In the genomic region with DNA sequence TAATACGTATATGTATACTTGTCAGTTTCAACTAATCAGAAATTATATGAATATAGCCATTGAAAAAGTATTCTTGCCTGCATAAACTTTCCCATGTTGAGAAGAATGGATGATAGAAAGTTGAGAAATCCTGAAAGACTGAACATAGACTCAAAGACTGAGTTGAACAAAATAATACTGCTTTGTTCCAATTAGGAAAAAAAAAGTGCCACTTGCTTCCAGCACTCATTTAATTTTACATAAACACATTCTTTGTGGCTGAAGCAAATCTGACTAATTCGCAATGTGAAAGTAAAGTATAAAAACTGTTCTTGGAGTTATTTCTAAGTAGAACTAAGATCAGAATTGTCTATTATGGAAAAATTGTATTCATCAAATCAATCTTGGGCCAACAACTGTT, we compare ENCODE assay signal across 21 cellular contexts.
DNase-seq lines count a peak whose midpoint lies in the region; ATAC-seq, FAIRE-seq and TF ChIP-seq lines count a peak whose summit lies in the region.
"Had no signal": no experiment of that assay in that cellular context is flagged by ENCODE, and none has a peak within 500 bp of the region (broad histone marks: within the 10 kb centered on the region; RNA-seq: fewer than 3 reads in every experiment).

No MANE protein-coding gene starts in this region.

- H3K4me3 ChIP-seq in adipocyte (ENCODE audit: low read length) (no peak overlapping the region), fibroblast of lung (replicated peaks in 1 of 4; ENCODE audit: control extremely low read depth in 1 of 4, insufficient read depth in 1 of 4, low read depth in 3 of 4, low read length in 4 of 4) (no peak overlapping the region), neural progenitor cell (no peak overlapping the region), PC-3 (ENCODE audit: low read length) (no peak overlapping the region), MG63 (no peak overlapping the region)

- H3K9ac ChIP-seq in adipocyte (ENCODE audit: low read length): peak overlapping the region; percentile 0
- no peak overlapping the region for H3K9ac ChIP-seq in fibroblast of lung (ENCODE audit: insufficient read depth, low read length)
- no peak overlapping the region for H3K9ac ChIP-seq in neural progenitor cell
- no peak overlapping the region for H3K9ac ChIP-seq in PC-3 (ENCODE audit: low read length)

- no peaks in the 10 kb centered on the region for H3K4me1 Mint-ChIP-seq in neural progenitor cell

- FAIRE-seq in frontal cortex (lab: Jason Lieb, UNC): peak; percentile 15
- FAIRE-seq: A204.1, D721Med, GM12892, GM18507 had no signal

- no peaks in the 10 kb centered on the region for H3K79me2 ChIP-seq in fibroblast of lung (ENCODE audit: control insufficient read depth, insufficient read depth, low read length)
- H3K79me2 ChIP-seq in neural progenitor cell (ENCODE audit: low read depth): no peaks in the 10 kb centered on the region
- H3K79me2 ChIP-seq in PC-3 (ENCODE audit: low read length): no peaks in the 10 kb centered on the region

- CTCF ChIA-PET in PC-3 (lab: Charles Lee): no interaction called here

- DNase-seq in adipocyte (ENCODE audit: low read depth): no peak
- peak in 1 of 2 donors; percentile 56 for DNase-seq in fibroblast of lung (ENCODE audit: low read depth in 2 of 2)
- no peak for DNase-seq in frontal cortex (ENCODE audit: low spot score in 2 of 2)
- no peak for DNase-seq in NCI-H345 (lab: John Stamatoyannopoulos, UW)
- DNase-seq in neural progenitor cell (ENCODE audit: low spot score): no peak
- DNase-seq in PC-3: no peak
- DNase-seq in MG63: no peak
- DNase-seq: ACHN; AML-193; Caco-2; CD4-positive, alpha-beta T cell; GDM1; GOT3; H7; HFFc6 had no signal

- no peak for TF ChIP-seq CTCF in fibroblast of lung (conservative IDR thresholded peaks at IDR 0.05 in 1 of 2, IDR thresholded peaks at IDR 0.05 in 1 of 2; ENCODE audit: low read depth in 1 of 2, low read length in 2 of 2)
- no peak for TF ChIP-seq CTCF in neural progenitor cell (IDR thresholded peaks at IDR 0.05)
- no peak for TF ChIP-seq CTCF in PC-3 (conservative IDR thresholded peaks at IDR 0.05; ENCODE audit: low read depth, low read length)

- H3K27ac ChIP-seq in fibroblast of lung (ENCODE audit: insufficient read depth, low read length): no peak overlapping the region
- H3K27ac ChIP-seq in neural progenitor cell: no peak overlapping the region
- H3K27ac ChIP-seq in PC-3 (ENCODE audit: low read length): no peak overlapping the region
- H3K27ac ChIP-seq: C4-2B had no signal

- no TSS peak for BruUV-seq in PC-3 (replicated peaks; lab: Mats Ljungman, UMichigan)

- no peak overlapping the region for H3K4me3 Mint-ChIP-seq in neural progenitor cell
- H3K4me3 Mint-ChIP-seq: CD4-positive, alpha-beta T cell; HFFc6 had no signal

- POLR2A ChIA-PET in PC-3 (lab: Charles Lee; ENCODE audit: unreplicated experiment): no interaction called here

- H3K27me3 Mint-ChIP-seq in neural progenitor cell (ENCODE audit: insufficient read depth, low read depth): no peaks in the 10 kb centered on the region
- H3K27me3 Mint-ChIP-seq: CD4-positive, alpha-beta T cell had no signal

- H4K20me1 ChIP-seq in fibroblast of lung (ENCODE audit: control insufficient read depth, extremely low read depth, insufficient read depth, low read length) (no peaks in the 10 kb centered on the region), neural progenitor cell (ENCODE audit: low read depth) (no peaks in the 10 kb centered on the region), PC-3 (ENCODE audit: low read length) (no peaks in the 10 kb centered on the region)

- no peaks in the 10 kb centered on the region for H3K9me2 ChIP-seq in PC-3 (replicated peaks; ENCODE audit: low read length)

- no peaks in the 10 kb centered on the region for H3K36me3 Mint-ChIP-seq in neural progenitor cell

- ATAC-seq in PC-3: no peak
- ATAC-seq: HCT116 had no signal

- H2AFZ ChIP-seq in fibroblast of lung (ENCODE audit: low read length): no peak overlapping the region
- no peak overlapping the region for H2AFZ ChIP-seq in neural progenitor cell (replicated peaks)
- H2AFZ ChIP-seq in PC-3 (ENCODE audit: low read length): no peak overlapping the region

- peaks cover 38% of the 10 kb centered on the region for H3K4me1 ChIP-seq in adipocyte (ENCODE audit: control insufficient read depth, insufficient read depth, low read length)
- no peaks in the 10 kb centered on the region for H3K4me1 ChIP-seq in fibroblast of lung (ENCODE audit: control insufficient read depth, extremely low read depth, insufficient read depth, low read length)
- H3K4me1 ChIP-seq in neural progenitor cell: no peaks in the 10 kb centered on the region
- no peaks in the 10 kb centered on the region for H3K4me1 ChIP-seq in PC-3 (ENCODE audit: insufficient read depth, low read length)
- H3K4me1 ChIP-seq: Caco-2 had no signal

- H3K9me3 ChIP-seq in adipocyte (ENCODE audit: control insufficient read depth, low read length) (no peaks in the 10 kb centered on the region), fibroblast of lung (ENCODE audit: control insufficient read depth, insufficient read depth, low read depth, low read length) (no peaks in the 10 kb centered on the region), neural progenitor cell (ENCODE audit: low read depth) (no peaks in the 10 kb centered on the region), PC-3 (ENCODE audit: low read length) (no peaks in the 10 kb centered on the region), MG63 (no peaks in the 10 kb centered on the region)
- H3K9me3 ChIP-seq: Caco-2 had no signal

- H3K27me3 ChIP-seq in adipocyte (replicated peaks; ENCODE audit: control insufficient read depth, insufficient read depth, low read length) (no peaks in the 10 kb centered on the region), fibroblast of lung (ENCODE audit: control insufficient read depth, insufficient read depth, low read length) (no peaks in the 10 kb centered on the region), neural progenitor cell (no peaks in the 10 kb centered on the region), PC-3 (ENCODE audit: low read length) (no peaks in the 10 kb centered on the region), MG63 (no peaks in the 10 kb centered on the region)

- no peaks in the 10 kb centered on the region for H3K36me3 ChIP-seq in adipocyte (ENCODE audit: control insufficient read depth, insufficient read depth, low read length, severe bottlenecking)
- no peaks in the 10 kb centered on the region for H3K36me3 ChIP-seq in fibroblast of lung (ENCODE audit: control insufficient read depth, insufficient read depth, low read length)
- no peaks in the 10 kb centered on the region for H3K36me3 ChIP-seq in neural progenitor cell
- H3K36me3 ChIP-seq in PC-3 (ENCODE audit: low read depth, low read length): no peaks in the 10 kb centered on the region
- no peaks in the 10 kb centered on the region for H3K36me3 ChIP-seq in MG63

- intact Hi-C loops in PC-3 (cut with micrococcal nuclease): no loop called here

- no peaks in the 10 kb centered on the region for H3F3A ChIP-seq in neural progenitor cell (ENCODE audit: low read depth)
- H3F3A ChIP-seq in PC-3 (ENCODE audit: low read length, unreplicated experiment): no peaks in the 10 kb centered on the region

- no peaks in the 10 kb centered on the region for H3K9me3 Mint-ChIP-seq in neural progenitor cell

- H3K27ac Mint-ChIP-seq in neural progenitor cell: no peak overlapping the region
- H3K27ac Mint-ChIP-seq: CD4-positive, alpha-beta T cell; HFFc6 had no signal

- H3K4me2 ChIP-seq in fibroblast of lung (ENCODE audit: extremely low read depth, insufficient read depth, low read length): peak overlapping the region; percentile 10
- H3K4me2 ChIP-seq in neural progenitor cell: no peak overlapping the region
- H3K4me2 ChIP-seq in PC-3 (ENCODE audit: low read length): no peak overlapping the region
